ENCODE assay signal across 12 cellular contexts in the genomic region with DNA sequence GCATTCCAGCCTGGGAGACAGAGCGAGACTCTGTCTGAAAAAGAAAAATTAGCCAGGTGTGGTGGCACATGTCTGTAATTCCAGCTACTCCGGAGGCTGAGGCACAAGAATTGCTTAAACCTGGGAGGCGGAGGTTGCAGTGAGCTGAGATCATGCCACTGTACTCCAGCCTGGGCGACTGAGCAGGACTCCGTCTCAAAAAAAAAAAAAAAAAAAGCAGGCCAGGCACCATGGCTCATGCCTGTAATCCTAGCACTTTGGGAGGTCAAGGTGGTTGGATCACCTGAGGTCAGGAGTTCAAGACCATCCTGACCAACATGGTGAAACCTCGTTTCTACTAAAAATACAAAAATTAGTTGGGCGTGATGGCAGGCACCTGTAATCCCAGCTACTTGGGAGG. TPM values are rescaled to one million over a fixed set of nuclear protein-coding genes. Genes with fewer than 3 reads are reported as not detected.
"Had no signal": no experiment of that assay in that cellular context is flagged by ENCODE, and none has a peak within 500 bp of the region (broad histone marks: within the 10 kb centered on the region; RNA-seq: fewer than 3 reads in every experiment).

No MANE protein-coding gene starts in this region.

RNA-seq across cellular contexts. Expression of a gene that starts 8.0 kb away (rescaled TPM):
- total RNA-seq: hepatocyte, kidney epithelial cell, left cardiac atrium, left lobe of liver, left ventricle myocardium inferior, left ventricle myocardium superior, mammary epithelial cell, mesothelial cell of epicardium, mucosa of descending colon, mucosa of gallbladder, myocyte had no signal
- polyA plus RNA-seq: hepatocyte, keratinocyte, mammary epithelial cell had no signal

RNA-seq across cellular contexts. Expression of a gene that starts 27.0 kb away (rescaled TPM):
- total RNA-seq: hepatocyte, kidney epithelial cell, mammary epithelial cell, mesothelial cell of epicardium had no signal
- polyA plus RNA-seq: hepatocyte, keratinocyte, mammary epithelial cell had no signal
